ENCODE assay signal across 12 cellular contexts in the genomic region with DNA sequence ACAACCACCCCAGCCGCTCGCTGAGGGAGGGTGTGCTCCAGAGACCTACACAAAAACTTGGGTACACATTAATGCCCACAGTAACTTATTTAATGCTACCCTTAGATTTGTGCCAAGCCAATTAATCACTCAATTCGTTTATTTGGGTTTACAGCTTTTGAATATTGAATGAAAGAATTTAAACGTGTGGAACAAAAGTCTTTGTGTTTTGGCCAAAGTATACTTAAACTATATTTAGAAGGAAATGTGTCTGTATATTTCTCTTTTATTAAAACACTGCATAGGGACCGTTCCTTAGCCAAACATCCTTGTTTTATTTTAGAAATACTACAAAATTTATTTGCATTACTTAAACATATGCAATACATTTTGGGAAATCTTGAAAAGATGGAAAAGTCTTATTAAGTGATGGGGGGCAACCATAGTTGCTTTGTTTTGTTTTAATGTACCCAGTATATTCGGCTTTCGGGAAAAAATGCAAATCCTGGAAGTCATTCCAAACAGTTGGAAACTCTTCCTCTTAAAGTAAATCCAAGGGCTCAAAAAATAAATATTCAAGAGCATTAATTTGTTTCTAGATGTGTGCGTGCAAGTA. TPM values are rescaled to one million over a fixed set of nuclear protein-coding genes. Genes with fewer than 3 reads are reported as not detected.
DNase-seq lines count a peak whose midpoint lies in the region; ATAC-seq and TF ChIP-seq lines count a peak whose summit lies in the region.
"Had no signal": no experiment of that assay in that cellular context is flagged by ENCODE, and none has a peak within 500 bp of the region (broad histone marks: within the 10 kb centered on the region; RNA-seq: fewer than 3 reads in every experiment).

No MANE protein-coding gene starts in this region.

- intact Hi-C loops in activated CD4-positive, alpha-beta memory T cell treated with anti-CD3 and anti-CD28 coated beads for 36 hours (cut with micrococcal nuclease), result no loop called here

- no peaks in the 10 kb centered on the region for H3K9me3 ChIP-seq in HUES64 (ENCODE audit: insufficient read depth, low read depth, low read length)
- H3K9me3 ChIP-seq in mucosa of rectum (ENCODE audit: control insufficient read depth in 2 of 2, low read length in 2 of 2), result no peaks in the 10 kb centered on the region
- H3K9me3 ChIP-seq in thoracic aorta, result no peaks in the 10 kb centered on the region

- H3K36me3 ChIP-seq in HUES64 (ENCODE audit: insufficient read depth, low read length) (no peaks in the 10 kb centered on the region), mucosa of rectum (ENCODE audit: control insufficient read depth in 2 of 2, insufficient read depth in 2 of 2, low read length in 2 of 2) (no peaks in the 10 kb centered on the region), thoracic aorta (no peaks in the 10 kb centered on the region)

- H3K4me1 ChIP-seq in HUES64 (ENCODE audit: insufficient read depth, low read length) (peaks cover 91% of the 10 kb centered on the region), mucosa of rectum (ENCODE audit: control insufficient read depth in 2 of 2, insufficient read depth in 2 of 2, low read length in 2 of 2) (peaks cover 22 to 23% of the 10 kb centered on the region in 2 donors), thoracic aorta (ENCODE audit: control insufficient read depth in 1 of 2, low read depth in 2 of 2) (peaks cover 12 to 45% of the 10 kb centered on the region in 2 donors)

- DNase-seq in thoracic aorta (ENCODE audit: low spot score) (no peak), T-helper 9 cell (no peak)
- DNase-seq in activated CD4-positive, alpha-beta memory T cell treated with anti-CD3 and anti-CD28 coated beads for 36 hours, result no peak
- DNase-seq: activated T-cell treated with anti-CD3 and anti-CD28 coated beads for 4 hours; DND-41; naive thymus-derived CD4-positive, alpha-beta T cell; T-cell had no signal

- H3K4me3 ChIP-seq in HUES64 (ENCODE audit: low read length), result no peak overlapping the region; the same call in 1 of the 2 replicates
- peak overlapping the region; percentile 39 to 48 for H3K4me3 ChIP-seq in mucosa of rectum (ENCODE audit: low read length in 2 of 2)
- H3K4me3 ChIP-seq in thoracic aorta, result peak overlapping the region; percentile 69

- POLR2A ChIA-PET in activated CD4-positive, alpha-beta memory T cell treated with anti-CD3 and anti-CD28 coated beads for 36 hours (lab: Charles Lee), result no interaction called here

- H3K9ac ChIP-seq in HUES64 (ENCODE audit: low read depth, low read length) (peak overlapping the region; percentile 18; the same call in 1 of the 2 replicates), mucosa of rectum (ENCODE audit: low read depth in 1 of 2, low read length in 2 of 2) (peak overlapping the region in 1 of 2 donors; percentile 38)

- H3K4me3 Mint-ChIP-seq in brain, result peak overlapping the region in 2 of 5 experiments; percentile 75 to 85
- H3K4me3 Mint-ChIP-seq in activated CD4-positive, alpha-beta memory T cell treated with anti-CD3 and anti-CD28 coated beads for 36 hours, result no peak overlapping the region
- H3K4me3 Mint-ChIP-seq: naive thymus-derived CD4-positive, alpha-beta T cell; T-cell had no signal

- H3K36me3 Mint-ChIP-seq in brain, result peaks cover 4% of the 10 kb centered on the region
- H3K36me3 Mint-ChIP-seq in activated CD4-positive, alpha-beta memory T cell treated with anti-CD3 and anti-CD28 coated beads for 36 hours, result no peaks in the 10 kb centered on the region
- H3K36me3 Mint-ChIP-seq: T-cell had no signal

- H3K27me3 ChIP-seq in HUES64 (ENCODE audit: insufficient read depth, low read length), result no peaks in the 10 kb centered on the region
- no peaks in the 10 kb centered on the region for H3K27me3 ChIP-seq in mucosa of rectum (ENCODE audit: control insufficient read depth in 2 of 2, insufficient read depth in 2 of 2, low read length in 2 of 2)
- no peaks in the 10 kb centered on the region for H3K27me3 ChIP-seq in thoracic aorta (replicated peaks; ENCODE audit: insufficient read depth)

- TF ChIP-seq CTCF in brain (conservative IDR thresholded peaks at IDR 0.05) (no peak), thoracic aorta (IDR thresholded peaks at IDR 0.05) (no peak)

- H3K4me1 Mint-ChIP-seq in brain, result peaks cover 98% of the 10 kb centered on the region
- H3K4me1 Mint-ChIP-seq in activated CD4-positive, alpha-beta memory T cell treated with anti-CD3 and anti-CD28 coated beads for 36 hours (ENCODE audit: low read depth), result no peaks in the 10 kb centered on the region
- H3K4me1 Mint-ChIP-seq: T-cell had no signal

- ATAC-seq in thoracic aorta (ENCODE audit: insufficient number of reproducible peaks, low FRiP score, low read depth) (no peak), HG02763 (IDR thresholded peaks at IDR 0.05; ENCODE audit: unreplicated experiment) (no peak), GM21381 (IDR thresholded peaks at IDR 0.05; ENCODE audit: unreplicated experiment) (no peak)
- ATAC-seq: naive thymus-derived CD4-positive, alpha-beta T cell; T-cell had no signal

- H3K27ac Mint-ChIP-seq in brain, result peak overlapping the region in 4 of 5 experiments; percentile 64 to 92 (median 84)
- H3K27ac Mint-ChIP-seq in activated CD4-positive, alpha-beta memory T cell treated with anti-CD3 and anti-CD28 coated beads for 36 hours, result no peak overlapping the region
- H3K27ac Mint-ChIP-seq: naive thymus-derived CD4-positive, alpha-beta T cell; T-cell had no signal

- H3K27ac ChIP-seq in HUES64 (ENCODE audit: low read depth, low read length) (peak overlapping the region; percentile 62; the same call in 1 of the 2 replicates), mucosa of rectum (ENCODE audit: low read depth in 2 of 2, low read length in 2 of 2) (peak overlapping the region in 1 of 2 donors; percentile 46), thoracic aorta (no peak overlapping the region)

- WGBS in HUES64, result 67% methylated on average over 5 of the region's 8 CpGs

- no peaks in the 10 kb centered on the region for H3K27me3 Mint-ChIP-seq in brain
- H3K27me3 Mint-ChIP-seq in activated CD4-positive, alpha-beta memory T cell treated with anti-CD3 and anti-CD28 coated beads for 36 hours, result peaks cover 26% of the 10 kb centered on the region

- H3K9me3 Mint-ChIP-seq in brain, result no peaks in the 10 kb centered on the region
- H3K9me3 Mint-ChIP-seq in activated CD4-positive, alpha-beta memory T cell treated with anti-CD3 and anti-CD28 coated beads for 36 hours, result no peaks in the 10 kb centered on the region
- H3K9me3 Mint-ChIP-seq: T-cell had no signal

- CTCF ChIA-PET in activated CD4-positive, alpha-beta memory T cell treated with anti-CD3 and anti-CD28 coated beads for 36 hours (lab: Charles Lee), result no interaction called here

RNA-seq across cellular contexts. Expression of gene ZNF608, which starts 11.8 kb away (rescaled TPM):
- 30.8 TPM for polyA plus RNA-seq in HUES64 (2013, experiment 1 of 2)
- polyA plus RNA-seq in HUES64 (2013, experiment 2 of 2), result 38.7 TPM
- 15.6 TPM for polyA plus RNA-seq in brain (ENCODE audit: insufficient read depth, low read depth, low replicate concordance)
- 10 to 100 TPM; 13.5 to 30.4 TPM for total RNA-seq in thoracic aorta
- not detected for total RNA-seq in activated CD4-positive, alpha-beta memory T cell treated with anti-CD3 and anti-CD28 coated beads for 36 hours
- polyA plus RNA-seq: naive thymus-derived CD4-positive, alpha-beta T cell had no signal

Comparison
In these comparisons a context has a peak if more than half of its experiments do, and no peak if none do; other contexts are left out.
1. RNA of gene ZNF608, which starts 11.8 kb away (total RNA-seq): 13.5 to 30.4 TPM in thoracic aorta; not detected in activated CD4-positive, alpha-beta memory T cell treated with anti-CD3 and anti-CD28 coated beads for 36 hours; every median in the first group is over 10 times any median in the second.